21 cellular contexts compared by ENCODE assay signal in genomic region chr5:29878599-29878998, GRCh38.
DNase-seq lines count a peak whose midpoint lies in the region; ATAC-seq, FAIRE-seq and TF ChIP-seq lines count a peak whose summit lies in the region.
"Had no signal": no experiment of that assay in that cellular context is flagged by ENCODE, and none has a peak within 500 bp of the region (broad histone marks: within the 10 kb centered on the region; RNA-seq: fewer than 3 reads in every experiment).

No MANE protein-coding gene starts in this region.

- H3K4ac ChIP-seq in IMR-90 (ENCODE audit: low read depth, low read length): no peak overlapping the region

- H3K14ac ChIP-seq in IMR-90 (replicated peaks; ENCODE audit: low read depth, low read length): no peak overlapping the region

- H4K20me1 ChIP-seq in IMR-90 (ENCODE audit: insufficient read depth, low read length): no peaks in the 10 kb centered on the region
- H4K20me1 ChIP-seq in K562 (replicated peaks; ENCODE audit: control insufficient read depth, insufficient read depth, low read length): no peaks in the 10 kb centered on the region
- H4K20me1 ChIP-seq: BLaER1 treated with 17β-estradiol and CSF1 and Interleukin-3, amounts not matched to agents 10 nM and 100 nM had no signal

- no peaks in the 10 kb centered on the region for H3K4me1 Mint-ChIP-seq in stimulated activated memory B cell treated with anti-CD40 and anti-IgM and Interleukin-4, amounts not matched to agents 10 μg/mL and 1 μg/mL and 100 μg/mL, for 72 hours
- H3K4me1 Mint-ChIP-seq: B cell had no signal

- no peak overlapping the region for H2BK120ac ChIP-seq in IMR-90 (ENCODE audit: low read depth, low read length)

- no peaks in the 10 kb centered on the region for H3K27me3 Mint-ChIP-seq in stimulated activated memory B cell treated with anti-CD40 and anti-IgM and Interleukin-4, amounts not matched to agents 10 μg/mL and 1 μg/mL and 100 μg/mL, for 72 hours
- H3K27me3 Mint-ChIP-seq: B cell; CD4-positive, alpha-beta T cell had no signal

- no peak overlapping the region for H3K23ac ChIP-seq in IMR-90 (ENCODE audit: low read depth, low read length)

- WGBS in A549 (ENCODE audit: missing lambda C conversion rate): 80% methylated on average over 2 of the region's 2 CpGs
- 100% methylated on average over 1 of the region's 2 CpGs; no CpG with 5 or more reads in 1 of the 2 experiments for WGBS in IMR-90 (ENCODE audit: extremely low coverage in 2 of 2, insufficient read length in 1 of 2), 2 experiments
- 21% methylated on average over 2 of the region's 2 CpGs for WGBS in K562 (ENCODE audit: insufficient coverage, low coverage, missing lambda C conversion rate)
- WGBS in adrenal gland, 4 donors: 87 to 100% (median 97%) methylated on average over 2 of the region's 2 CpGs

- no peak overlapping the region for H3K9ac ChIP-seq in IMR-90 (ENCODE audit: low read depth, low read length)
- no peak overlapping the region for H3K9ac ChIP-seq in K562 (ENCODE audit: insufficient read depth in 1 of 2, low read depth in 2 of 2, low read length in 2 of 2)
- H3K9ac ChIP-seq: BLaER1 treated with 17β-estradiol and CSF1 and Interleukin-3, amounts not matched to agents 10 nM and 100 nM had no signal

- H2AK5ac ChIP-seq in IMR-90 (ENCODE audit: low read depth, low read length): no peak overlapping the region

- TF ChIP-seq POLR2A in A549 (IDR thresholded peaks at IDR 0.05; ENCODE audit: low read length) (no peak), IMR-90 (IDR thresholded peaks at IDR 0.05; ENCODE audit: low read depth, low read length) (no peak), K562 (conservative IDR thresholded peaks at IDR 0.05) (no peak), adrenal gland (IDR thresholded peaks at IDR 0.05) (no peak)

- no peaks in the 10 kb centered on the region for H3K4me1 ChIP-seq in A549
- no peaks in the 10 kb centered on the region for H3K4me1 ChIP-seq in IMR-90 (ENCODE audit: control insufficient read depth, insufficient read depth, low read length)
- H3K4me1 ChIP-seq in K562 (replicated peaks in 1 of 2; ENCODE audit: control insufficient read depth in 2 of 2, insufficient read depth in 2 of 2, low read length in 2 of 2): no peaks in the 10 kb centered on the region
- H3K4me1 ChIP-seq in adrenal gland (replicated peaks in 1 of 2): no peaks in the 10 kb centered on the region
- H3K4me1 ChIP-seq: BLaER1 treated with 17β-estradiol and CSF1 and Interleukin-3, amounts not matched to agents 10 nM and 100 nM; Caco-2 had no signal

- no peak for DNase-seq in A549 (ENCODE audit: low read depth in 1 of 2, low spot score in 1 of 2)
- no peak for DNase-seq in IMR-90
- no peak for DNase-seq in K562 (ENCODE audit: extremely low read depth in 1 of 4, low spot score in 3 of 4)
- DNase-seq in adrenal gland: no peak
- DNase-seq in cerebellum (ENCODE audit: low spot score): no peak
- DNase-seq: 8988T; AML-193; Caco-2; Calu3; CD4-positive, alpha-beta T cell; CD8-positive, alpha-beta T cell; DMS79 treated with DMSO at 0.1 percent for 48 hours; GF-D8 had no signal

- TF ChIP-seq CTCF in A549 (IDR thresholded peaks at IDR 0.05) (no peak), IMR-90 (conservative IDR thresholded peaks at IDR 0.05; ENCODE audit: low read depth, low read length) (no peak), K562 (IDR thresholded peaks at IDR 0.05 in 2 of 3, conservative IDR thresholded peaks at IDR 0.05 in 1 of 3; ENCODE audit: insufficient read depth in 2 of 3, low read depth in 1 of 3, low read length in 3 of 3) (no peak), adrenal gland (IDR thresholded peaks at IDR 0.05) (no peak)

- H2BK5ac ChIP-seq in IMR-90 (ENCODE audit: low read depth, low read length, poor library complexity, severe bottlenecking): no peak overlapping the region

- ATAC-seq in A549: no peak
- no peak for ATAC-seq in IMR-90 (ENCODE audit: low read depth)
- ATAC-seq in K562: no peak
- ATAC-seq in stimulated activated memory B cell treated with anti-CD40 and anti-IgM and Interleukin-4, amounts not matched to agents 10 μg/mL and 1 μg/mL and 100 μg/mL, for 72 hours: no peak
- ATAC-seq: CD8-positive, alpha-beta T cell had no signal

- no peak for TF ChIP-seq EP300 in A549 (IDR thresholded peaks at IDR 0.05)
- no peak for TF ChIP-seq EP300 in K562 (IDR thresholded peaks at IDR 0.05; ENCODE audit: low read length)

- H2AK9ac ChIP-seq in IMR-90 (replicated peaks; ENCODE audit: low read depth, low read length, poor library complexity): no peak overlapping the region

- H2BK20ac ChIP-seq in IMR-90 (ENCODE audit: low read depth, low read length): no peak overlapping the region

- FAIRE-seq in A549 (lab: Jason Lieb, UNC): no peak
- FAIRE-seq in K562 (lab: Jason Lieb, UNC): no peak
- FAIRE-seq: A204.1, D721Med, G401.6, GM12891 had no signal

- H3K9me1 ChIP-seq in IMR-90 (ENCODE audit: insufficient read depth, low read length): no peaks in the 10 kb centered on the region
- H3K9me1 ChIP-seq in K562 (ENCODE audit: control insufficient read depth, insufficient read depth, low read length): no peaks in the 10 kb centered on the region

- peaks cover 2% of the 10 kb centered on the region for H3K9me3 Mint-ChIP-seq in stimulated activated memory B cell treated with anti-CD40 and anti-IgM and Interleukin-4, amounts not matched to agents 10 μg/mL and 1 μg/mL and 100 μg/mL, for 72 hours

- no peak overlapping the region for H3K27ac Mint-ChIP-seq in stimulated activated memory B cell treated with anti-CD40 and anti-IgM and Interleukin-4, amounts not matched to agents 10 μg/mL and 1 μg/mL and 100 μg/mL, for 72 hours
- H3K27ac Mint-ChIP-seq: B cell; CD4-positive, alpha-beta T cell; CD8-positive, alpha-beta T cell had no signal

- no peak overlapping the region for H3K27ac ChIP-seq in A549
- H3K27ac ChIP-seq in IMR-90 (ENCODE audit: insufficient read depth, low read length): no peak overlapping the region
- no peak overlapping the region for H3K27ac ChIP-seq in K562 (ENCODE audit: extremely low read depth, low read depth, low read length)
- H3K27ac ChIP-seq in adrenal gland: no peak overlapping the region
- H3K27ac ChIP-seq: BLaER1 treated with 17β-estradiol and CSF1 and Interleukin-3, amounts not matched to agents 10 nM and 100 nM; C4-2B had no signal

- H3K4me3 Mint-ChIP-seq in stimulated activated memory B cell treated with anti-CD40 and anti-IgM and Interleukin-4, amounts not matched to agents 10 μg/mL and 1 μg/mL and 100 μg/mL, for 72 hours: no peak overlapping the region
- H3K4me3 Mint-ChIP-seq: B cell; CD4-positive, alpha-beta T cell; CD8-positive, alpha-beta T cell had no signal

- H4K5ac ChIP-seq in IMR-90 (ENCODE audit: low read depth, low read length): no peak overlapping the region

- H3K27me3 ChIP-seq in IMR-90 (ENCODE audit: control insufficient read depth, insufficient read depth, low read length) (no peaks in the 10 kb centered on the region), K562 (ENCODE audit: control insufficient read depth in 2 of 2, insufficient read depth in 2 of 2, low read length in 2 of 2) (no peaks in the 10 kb centered on the region), adrenal gland (no peaks in the 10 kb centered on the region)
- H3K27me3 ChIP-seq: BLaER1 treated with 17β-estradiol and CSF1 and Interleukin-3, amounts not matched to agents 10 nM and 100 nM had no signal

- no peaks in the 10 kb centered on the region for H3K79me2 ChIP-seq in K562 (ENCODE audit: control insufficient read depth, insufficient read depth, low read length)

- intact Hi-C loops in IMR-90 (cut with micrococcal nuclease) (no loop called here), K562 (cut with micrococcal nuclease) (no loop called here), adrenal gland (cut with DNase I) (no loop called here)

- POLR2A ChIA-PET in A549 (lab: Yijun Ruan, JAX) (no interaction called here), IMR-90 (lab: Charles Lee; ENCODE audit: unreplicated experiment) (no interaction called here), K562 (lab: Yijun Ruan, JAX) (no interaction called here)

- CTCF ChIA-PET in A549 (lab: Yijun Ruan, JAX) (no interaction called here), IMR-90 (lab: Yijun Ruan, JAX) (no interaction called here), K562 (lab: Yijun Ruan, JAX; ENCODE audit: low intra/inter-chr PET ratio) (no interaction called here)

- H2AFZ ChIP-seq in IMR-90 (replicated peaks; ENCODE audit: low read length, poor library complexity) (no peak overlapping the region), K562 (ENCODE audit: low read depth, low read length) (no peak overlapping the region)

- H3K36me3 ChIP-seq in IMR-90 (ENCODE audit: control insufficient read depth, insufficient read depth, low read length) (no peaks in the 10 kb centered on the region), K562 (ENCODE audit: control insufficient read depth, insufficient read depth, low read length) (no peaks in the 10 kb centered on the region), adrenal gland (replicated peaks in 1 of 2) (no peaks in the 10 kb centered on the region)
- H3K36me3 ChIP-seq: BLaER1 treated with 17β-estradiol and CSF1 and Interleukin-3, amounts not matched to agents 10 nM and 100 nM had no signal

- H4K8ac ChIP-seq in IMR-90 (ENCODE audit: low read depth in 2 of 2, low read length in 2 of 2): no peak overlapping the region

- H3K4me2 ChIP-seq in A549 (no peak overlapping the region), IMR-90 (ENCODE audit: low read depth, low read length) (no peak overlapping the region), K562 (ENCODE audit: insufficient read depth, low read length) (no peak overlapping the region)
- H3K4me2 ChIP-seq: BLaER1 treated with 17β-estradiol and CSF1 and Interleukin-3, amounts not matched to agents 10 nM and 100 nM had no signal

- no peak overlapping the region for H4K91ac ChIP-seq in IMR-90 (ENCODE audit: insufficient read depth, low read depth, low read length)

- H3K18ac ChIP-seq in IMR-90 (ENCODE audit: low read depth, low read length): no peak overlapping the region

- peaks cover 1% of the 10 kb centered on the region; the same call in 1 of the 3 replicates for H3K9me3 ChIP-seq in A549
- peaks cover 3% of the 10 kb centered on the region for H3K9me3 ChIP-seq in IMR-90 (ENCODE audit: control insufficient read depth, insufficient read depth, low read length)
- no peaks in the 10 kb centered on the region for H3K9me3 ChIP-seq in K562 (replicated peaks; ENCODE audit: control insufficient read depth, insufficient read depth, low read depth, low read length)
- H3K9me3 ChIP-seq in adrenal gland (replicated peaks in 1 of 3): no peaks in the 10 kb centered on the region
- H3K9me3 ChIP-seq: BLaER1 treated with 17β-estradiol and CSF1 and Interleukin-3, amounts not matched to agents 10 nM and 100 nM; Caco-2 had no signal

- in situ Hi-C loops in IMR-90 (cut with MboI; ENCODE audit: low sequenced_read_pairs) (no loop called here), K562 (cut with MboI) (no loop called here)

- H2BK15ac ChIP-seq in IMR-90 (ENCODE audit: low read depth, low read length): no peak overlapping the region

- H3K56ac ChIP-seq in IMR-90 (ENCODE audit: extremely low read depth, insufficient read depth, low read length): no peak overlapping the region

- H3K79me1 ChIP-seq in IMR-90 (ENCODE audit: low read depth in 1 of 2, low read length in 2 of 2): no peaks in the 10 kb centered on the region

- H3K4me3 ChIP-seq in A549: no peak overlapping the region
- H3K4me3 ChIP-seq in IMR-90 (ENCODE audit: insufficient read depth, low read depth, low read length): no peak overlapping the region
- no peak overlapping the region for H3K4me3 ChIP-seq in K562
- H3K4me3 ChIP-seq in adrenal gland: no peak overlapping the region
- H3K4me3 ChIP-seq: BLaER1 treated with 17β-estradiol and CSF1 and Interleukin-3, amounts not matched to agents 10 nM and 100 nM had no signal

- BruUV-seq in IMR-90 (replicated peaks; lab: Mats Ljungman, UMichigan) (no TSS peak), K562 (replicated peaks; lab: Mats Ljungman, UMichigan) (no TSS peak)

- H3K36me3 Mint-ChIP-seq in stimulated activated memory B cell treated with anti-CD40 and anti-IgM and Interleukin-4, amounts not matched to agents 10 μg/mL and 1 μg/mL and 100 μg/mL, for 72 hours: no peaks in the 10 kb centered on the region
- H3K36me3 Mint-ChIP-seq: CD8-positive, alpha-beta T cell had no signal

- dilution Hi-C loops in IMR-90 (cut with HindIII; ENCODE audit: low sequenced_read_pairs, unreplicated experiment): no loop called here

- no peak for TF ChIP-seq RAD21 in A549 (conservative IDR thresholded peaks at IDR 0.05 in 1 of 2, IDR thresholded peaks at IDR 0.05 in 1 of 2)
- TF ChIP-seq RAD21 in IMR-90 (IDR thresholded peaks at IDR 0.05; ENCODE audit: low read length): no peak
- no peak for TF ChIP-seq RAD21 in K562 (CRISPR knock-in tag; conservative IDR thresholded peaks at IDR 0.05 in 1 of 2, IDR thresholded peaks at IDR 0.05 in 1 of 2)

Comparison
In these comparisons a context has a peak if more than half of its experiments do, and no peak if none do; other contexts are left out.
1. Of the 35 proteins assayed by ChIP-seq in both K562 and A549: peak only in K562: none; only in A549: none; in both: MAFK; in neither: 34.